In genomic region chr3:13397316-13397715, GRCh38 we compare ENCODE assay signal across 14 cellular contexts. TPM values are rescaled to one million over a fixed set of nuclear protein-coding genes. Genes with fewer than 3 reads are reported as not detected.
A peak's percentile ranks its signal among the peaks of the same experiment; 100 is the strongest.
DNase-seq lines count a peak whose midpoint lies in the region; ATAC-seq, FAIRE-seq and TF ChIP-seq lines count a peak whose summit lies in the region.
"Had no signal": no experiment of that assay in that cellular context is flagged by ENCODE, and none has a peak within 500 bp of the region (broad histone marks: within the 10 kb centered on the region; RNA-seq: fewer than 3 reads in every experiment).

No MANE protein-coding gene starts in this region.

- POLR2A ChIA-PET in K562 (lab: Yijun Ruan, JAX), result interaction anchor here (0.8 kb wide), 1 partner anchor 19 kb away, joined by 3 read pairs; no protein-coding TSS in a partner anchor

- BruUV-seq in K562 (replicated peaks; lab: Mats Ljungman, UMichigan), result no TSS peak

- H3K79me1 ChIP-seq in neuronal stem cell (ENCODE audit: low read depth, low read length), result peaks cover 6% of the 10 kb centered on the region

- TF ChIP-seq POLR2A in K562 (conservative IDR thresholded peaks at IDR 0.05), result no peak

- peaks cover 16 to 29% of the 10 kb centered on the region in 2 donors for H3K4me1 Mint-ChIP-seq in natural killer cell
- H3K4me1 Mint-ChIP-seq in natural killer cell treated with Interleukin-12 subunit alpha and Interleukin-12 subunit beta and Interleukin-15 and Interleukin-18, amount 100 ng/mL, for 72 hours (ENCODE audit: low read depth in 2 of 2), result peaks cover 2 to 12% of the 10 kb centered on the region in 2 donors

- H3K36me3 ChIP-seq in K562 (ENCODE audit: control insufficient read depth, insufficient read depth, low read length) (peaks cover 87% of the 10 kb centered on the region), neuronal stem cell (replicated peaks in 1 of 2; ENCODE audit: control insufficient read depth in 2 of 2, insufficient read depth in 2 of 2, low read length in 2 of 2) (peaks cover 24 to 68% of the 10 kb centered on the region in 2 donors)

- H3K4me1 ChIP-seq in K562 (replicated peaks in 1 of 2; ENCODE audit: control insufficient read depth in 2 of 2, insufficient read depth in 2 of 2, low read length in 2 of 2) (peaks cover 0 to 10% of the 10 kb centered on the region in 2 experiments; a peak in 2 of 5 replicates), neuronal stem cell (ENCODE audit: control insufficient read depth in 2 of 2, insufficient read depth in 1 of 2, low read depth in 1 of 2, low read length in 2 of 2) (no peaks in the 10 kb centered on the region)
- H3K4me1 ChIP-seq: A549 had no signal

- ATAC-seq in natural killer cell (no peak), K562 (no peak)
- no peak for ATAC-seq in natural killer cell treated with Interleukin-12 subunit alpha and Interleukin-12 subunit beta and Interleukin-15 and Interleukin-18, amount 100 ng/mL, for 72 hours
- ATAC-seq: A549; CD8-positive, alpha-beta T cell had no signal

- DNase-seq in natural killer cell (no peak), K562 (ENCODE audit: extremely low read depth in 1 of 4, low spot score in 3 of 4) (no peak), neuronal stem cell (ENCODE audit: low spot score) (no peak), amniotic stem cell (lab: John Stamatoyannopoulos, UW) (no peak), A172 (ENCODE audit: low spot score) (no peak)
- no peak for DNase-seq in natural killer cell treated with Interleukin-12 subunit alpha and Interleukin-12 subunit beta and Interleukin-15 and Interleukin-18, amount 100 ng/mL, for 72 hours (ENCODE audit: low spot score)
- DNase-seq: AML-193; Calu3; CD8-positive, alpha-beta T cell; DMS79 treated with DMSO at 0.1 percent for 48 hours; GF-D8; HCEC 1CT had no signal

- H3K9ac ChIP-seq in K562 (ENCODE audit: insufficient read depth in 1 of 2, low read depth in 2 of 2, low read length in 2 of 2) (peak overlapping the region in 1 of 2 experiments; percentile 7; a peak in 1 of 4 replicates), neuronal stem cell (ENCODE audit: low read depth, low read length, poor library complexity) (no peak overlapping the region)

- H4K91ac ChIP-seq in neuronal stem cell (ENCODE audit: low read depth, low read length, poor library complexity), result no peak overlapping the region

- H3K79me2 ChIP-seq in K562 (ENCODE audit: control insufficient read depth, insufficient read depth, low read length), result peaks cover 36% of the 10 kb centered on the region

- H3K23ac ChIP-seq in neuronal stem cell (ENCODE audit: low read depth, low read length, poor library complexity), result peak overlapping the region; percentile 86

- H2BK5ac ChIP-seq in neuronal stem cell (ENCODE audit: low read length), result no peak overlapping the region

- H3K9me3 ChIP-seq in K562 (replicated peaks; ENCODE audit: control insufficient read depth, insufficient read depth, low read depth, low read length) (no peaks in the 10 kb centered on the region), neuronal stem cell (replicated peaks in 1 of 2; ENCODE audit: control insufficient read depth in 2 of 2, insufficient read depth in 1 of 2, low read depth in 1 of 2, low read length in 2 of 2) (no peaks in the 10 kb centered on the region)
- H3K9me3 ChIP-seq: A549 had no signal

- no peak overlapping the region for H3K4me2 ChIP-seq in K562 (ENCODE audit: insufficient read depth, low read length)
- no peak overlapping the region for H3K4me2 ChIP-seq in neuronal stem cell (ENCODE audit: insufficient read depth, low read length, poor library complexity, severe bottlenecking)
- H3K4me2 ChIP-seq: A549 had no signal

- H2BK120ac ChIP-seq in neuronal stem cell (ENCODE audit: low read depth, low read length), result no peak overlapping the region

- TF ChIP-seq EP300 in K562 (IDR thresholded peaks at IDR 0.05; ENCODE audit: low read length), result no peak

- no peak overlapping the region for H4K8ac ChIP-seq in neuronal stem cell (ENCODE audit: low read depth, low read length)

- no peak overlapping the region for H3K18ac ChIP-seq in neuronal stem cell (ENCODE audit: low read length)

- peak overlapping the region; percentile 51 to 53 for H3K27ac Mint-ChIP-seq in natural killer cell
- no peak overlapping the region for H3K27ac Mint-ChIP-seq in natural killer cell treated with Interleukin-12 subunit alpha and Interleukin-12 subunit beta and Interleukin-15 and Interleukin-18, amount 100 ng/mL, for 72 hours
- H3K27ac Mint-ChIP-seq: CD8-positive, alpha-beta T cell had no signal

- TF ChIP-seq CTCF in natural killer cell (IDR thresholded peaks at IDR 0.05) (no peak), K562 (IDR thresholded peaks at IDR 0.05 in 2 of 3, conservative IDR thresholded peaks at IDR 0.05 in 1 of 3; ENCODE audit: insufficient read depth in 2 of 3, low read depth in 1 of 3, low read length in 3 of 3) (no peak)

- H2BK15ac ChIP-seq in neuronal stem cell (ENCODE audit: low read length), result no peak overlapping the region

- no peak overlapping the region for H3K4me3 Mint-ChIP-seq in natural killer cell
- H3K4me3 Mint-ChIP-seq in natural killer cell treated with Interleukin-12 subunit alpha and Interleukin-12 subunit beta and Interleukin-15 and Interleukin-18, amount 100 ng/mL, for 72 hours, result no peak overlapping the region
- H3K4me3 Mint-ChIP-seq: CD8-positive, alpha-beta T cell had no signal

- no peaks in the 10 kb centered on the region for H3K27me3 Mint-ChIP-seq in natural killer cell (ENCODE audit: low read depth in 2 of 2)
- H3K27me3 Mint-ChIP-seq in natural killer cell treated with Interleukin-12 subunit alpha and Interleukin-12 subunit beta and Interleukin-15 and Interleukin-18, amount 100 ng/mL, for 72 hours, result no peaks in the 10 kb centered on the region

- H4K20me1 ChIP-seq in K562 (replicated peaks; ENCODE audit: control insufficient read depth, insufficient read depth, low read length), result 0 out of 2 replicates have a peak, but pooled peaks cover 5% of the 10 kb centered on the region

- H2AFZ ChIP-seq in K562 (ENCODE audit: low read depth, low read length), result no peak overlapping the region
- no peak overlapping the region for H2AFZ ChIP-seq in neuronal stem cell (ENCODE audit: low read length)

- no peak for TF ChIP-seq RAD21 in K562 (CRISPR knock-in tag; conservative IDR thresholded peaks at IDR 0.05 in 1 of 2, IDR thresholded peaks at IDR 0.05 in 1 of 2)

- H3K27ac ChIP-seq in K562 (ENCODE audit: extremely low read depth, low read depth, low read length) (no peak overlapping the region), neuronal stem cell (replicated peaks; ENCODE audit: low read length) (no peak overlapping the region)
- H3K27ac ChIP-seq: A549, HL-60 had no signal

- H3K14ac ChIP-seq in neuronal stem cell (ENCODE audit: low read length), result no peak overlapping the region

- H3K4me3 ChIP-seq in K562 (no peak overlapping the region), neuronal stem cell (ENCODE audit: low read length in 2 of 2) (no peak overlapping the region)
- H3K4me3 ChIP-seq: A549 had no signal

- in situ Hi-C loops in K562 (cut with MboI), result no loop called here

- no peaks in the 10 kb centered on the region for H3K9me1 ChIP-seq in K562 (ENCODE audit: control insufficient read depth, insufficient read depth, low read length)

- H2BK12ac ChIP-seq in neuronal stem cell (ENCODE audit: low read length), result no peak overlapping the region

- intact Hi-C loops in natural killer cell (cut with micrococcal nuclease), result no loop called here
- intact Hi-C loops in K562 (cut with micrococcal nuclease), result no loop called here

- 97% methylated on average over 7 of the region's 8 CpGs for WGBS in K562 (ENCODE audit: insufficient coverage, low coverage, missing lambda C conversion rate)
- WGBS in neuronal stem cell (ENCODE audit: extremely low coverage in 2 of 2, insufficient read length in 2 of 2, insufficient replicate concordance in 1 of 2), 2 donors, result no CpG with 5 or more reads among the region's 8 CpGs

- H3K27me3 ChIP-seq in K562 (ENCODE audit: control insufficient read depth in 2 of 2, insufficient read depth in 2 of 2, low read length in 2 of 2) (no peaks in the 10 kb centered on the region), neuronal stem cell (ENCODE audit: control insufficient read depth in 3 of 3, insufficient read depth in 3 of 3, low read depth in 1 of 3, low read length in 3 of 3) (no peaks in the 10 kb centered on the region)

- no peaks in the 10 kb centered on the region for H3K9me3 Mint-ChIP-seq in natural killer cell
- no peaks in the 10 kb centered on the region for H3K9me3 Mint-ChIP-seq in natural killer cell treated with Interleukin-12 subunit alpha and Interleukin-12 subunit beta and Interleukin-15 and Interleukin-18, amount 100 ng/mL, for 72 hours
- H3K9me3 Mint-ChIP-seq: CD8-positive, alpha-beta T cell had no signal

- H3K4ac ChIP-seq in neuronal stem cell (ENCODE audit: low read length), result no peak overlapping the region

- CTCF ChIA-PET in K562 (lab: Yijun Ruan, JAX; ENCODE audit: low intra/inter-chr PET ratio), result no interaction called here

- no peaks in the 10 kb centered on the region for H3K36me3 Mint-ChIP-seq in natural killer cell
- H3K36me3 Mint-ChIP-seq in natural killer cell treated with Interleukin-12 subunit alpha and Interleukin-12 subunit beta and Interleukin-15 and Interleukin-18, amount 100 ng/mL, for 72 hours, result peaks cover 5% of the 10 kb centered on the region

- no peak overlapping the region for H2AK5ac ChIP-seq in neuronal stem cell (ENCODE audit: low read depth, low read length)

- FAIRE-seq in K562 (lab: Jason Lieb, UNC), result no peak
- FAIRE-seq: A549 had no signal

RNA-seq across cellular contexts. Expression of gene NUP210, which starts 22.8 kb away (rescaled TPM):
- total RNA-seq in natural killer cell (100 to 1,000 TPM; 156 to 194 (median 179) TPM), K562 (2014; rRNA removed) (60.7 and 76.5 TPM in 2 replicates), K562 (2014; rRNA removed; fragmentation: Illumina TruSeq; extraction: Trizol) (25.4 and 30.2 TPM in 2 replicates), K562 (2015; rRNA removed; fragmentation: Illumina TruSeq; extraction: Trizol) (36.0 and 39.9 TPM in 2 replicates), K562 (2021) (128 and 138 TPM in 2 replicates)
- 100 to 1,000 TPM; 106 to 224 TPM for total RNA-seq in natural killer cell treated with Interleukin-12 subunit alpha and Interleukin-12 subunit beta and Interleukin-15 and Interleukin-18, amount 100 ng/mL, for 72 hours
- total RNA-seq in K562 (2011; cell fraction: chromatin; rRNA removed; ENCODE audit: low replicate concordance), result 213 and 603 TPM in 2 replicates
- 374 and 409 TPM in 2 replicates for total RNA-seq in K562 (2011; cell fraction: nucleolus; rRNA removed)
- total RNA-seq in K562 (2011; cell fraction: nucleoplasm; rRNA removed), result 286 and 299 TPM in 2 replicates
- polyA plus RNA-seq in K562 (2011; rRNA removed) (44.0 and 93.3 TPM in 2 replicates), K562 (2014; fragmentation: Illumina TruSeq; extraction: Trizol) (90.7 and 111 TPM in 2 replicates), K562 (2014; fragmentation: Nextera tagmentation; extraction: Ambion mirVana) (1 to 10 TPM; 1.2 to 1.4 TPM), K562 (2014; rRNA removed) (54.3 and 61.0 TPM in 2 replicates)
- polyA plus RNA-seq in K562 (2011; cell fraction: cytosol; rRNA removed), result 51.4 and 78.4 TPM in 2 replicates
- 125 and 255 TPM in 2 replicates for polyA plus RNA-seq in K562 (2011; cell fraction: nucleus; rRNA removed)
- polyA plus RNA-seq in K562 (2012), result 95.0 and 139 TPM in 2 replicates
- polyA minus RNA-seq in K562 (2011; rRNA and poly(A)+ RNA removed), result 82.2 and 99.7 TPM in 2 replicates
- 114 and 152 TPM in 2 replicates for polyA minus RNA-seq in K562 (2011; cell fraction: cytosol; rRNA and poly(A)+ RNA removed)
- polyA minus RNA-seq in K562 (2011; cell fraction: nucleus; rRNA and poly(A)+ RNA removed), result 137 and 138 TPM in 2 replicates
- 35.4 TPM for polyA plus RNA-seq in neuronal stem cell (2013, experiment 1 of 2)
- 35.8 TPM for polyA plus RNA-seq in neuronal stem cell (2013, experiment 2 of 2)
- 14.1 and 16.3 TPM in 2 replicates for total RNA-seq in A172 (2014; rRNA removed; shearing (Covaris generic))

Comparison
In these comparisons a context has a peak if more than half of its experiments do, and no peak if none do; other contexts are left out.
1. H3K27ac Mint-ChIP-seq: peak in natural killer cell (2 of 2); none in natural killer cell treated with Interleukin-12 subunit alpha and Interleukin-12 subunit beta and Interleukin-15 and Interleukin-18, amount 100 ng/mL, for 72 hours (0 of 2).